In genomic region chr13:106623799-106624198, GRCh38 we compare ENCODE assay signal across 26 cellular contexts.
"Had no signal": no experiment of that assay in that cellular context is flagged by ENCODE, and none has a peak within 500 bp of the region (broad histone marks: within the 10 kb centered on the region; RNA-seq: fewer than 3 reads in every experiment).

No MANE protein-coding gene starts in this region.

- DNase-seq: activated CD4-positive, alpha-beta T cell treated with anti-CD3 and anti-CD28 coated beads for 48 hours; activated CD4-positive, alpha-beta T cell treated with anti-CD3 and anti-CD28 coated beads, Interleukin-2, amount 50 U/mL, for 4 hours; activated CD8-positive, alpha-beta memory T cell treated with anti-CD3 and anti-CD28 coated beads, Interleukin-2, amount 50 U/mL, for 48 hours; activated CD8-positive, alpha-beta T cell treated with anti-CD3 and anti-CD28 coated beads, Interleukin-2, amount 10 ng/mL, durations not matched to agents 7 days and 5 days; activated naive CD4-positive, alpha-beta T cell treated with anti-CD3 and anti-CD28 coated beads, Interleukin-2, amount 50 U/mL, for 16 hours; activated naive CD8-positive, alpha-beta T cell treated with anti-CD3 and anti-CD28 coated beads, Interleukin-2, amount 10 ng/mL, durations not matched to agents 7 days and 5 days; activated T-cell treated with anti-CD3 and anti-CD28 coated beads, Interleukin-2, amount 50 U/mL, for 1 hour; adrenal gland; anterior cingulate cortex; NCI-H1092; NCI-H1417 treated with DMSO at 0.1 percent for 48 hours; NCI-H1694; NCI-H2029; NCI-H345; NCI-H510A treated with DMSO at 0.1 percent for 48 hours; NCI-H69; NK-92 treated with Interleukin-12 subunit alpha and Interleukin-12 subunit beta, amount 100 ng/mL, for 24 hours; OCI-M1; RPMI8226; SHP77; SW 1271 had no signal

- H3K9ac ChIP-seq: KMS-11 had no signal

- H3K27ac ChIP-seq: adrenal gland, KMS-11, SJSA1 had no signal

- H3K4me2 ChIP-seq: KMS-11 had no signal

- H3K4me3 ChIP-seq: adrenal gland, SJSA1 had no signal

- ATAC-seq: activated CD4-positive, CD25-positive, alpha-beta regulatory T cell treated with anti-CD3 and anti-CD28 coated beads, Interleukin-2, amount 50 U/mL, for 24 hours; activated CD8-positive, alpha-beta T cell treated with anti-CD3 and anti-CD28 coated beads, Interleukin-2, amount 10 ng/mL, durations not matched to agents 7 days and 5 days; Panc1; SK-N-SH treated with all-trans-retinoic acid at 6 μM for 48 hours had no signal

- H3K36me3 ChIP-seq: adrenal gland, SJSA1 had no signal

- H3K9me3 ChIP-seq: adrenal gland, SJSA1 had no signal
